Comparison of ENCODE assay signal across 9 cellular contexts in the genomic region with DNA sequence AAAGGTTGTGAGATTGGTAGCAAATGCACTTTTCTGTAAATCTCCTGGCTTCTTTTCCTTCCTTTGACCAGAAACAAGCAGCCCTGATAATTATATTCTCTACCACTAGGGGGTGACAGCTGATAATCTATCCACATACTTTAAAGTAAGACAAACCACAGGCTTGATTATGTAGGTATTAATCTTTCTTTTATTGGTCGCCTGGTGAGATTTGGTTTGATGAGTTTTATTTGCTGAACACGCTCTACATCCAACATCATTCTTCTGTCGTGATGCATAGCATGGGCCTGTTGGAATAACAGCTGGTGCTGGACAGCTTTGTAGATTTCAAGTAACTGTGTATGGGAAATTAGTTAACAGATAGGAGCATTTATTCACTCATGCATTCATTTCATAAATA.
DNase-seq lines count a peak whose midpoint lies in the region; FAIRE-seq and TF ChIP-seq lines count a peak whose summit lies in the region.
"Had no signal": no experiment of that assay in that cellular context is flagged by ENCODE, and none has a peak within 500 bp of the region (broad histone marks: within the 10 kb centered on the region; RNA-seq: fewer than 3 reads in every experiment).

No MANE protein-coding gene starts in this region.

- H3K36me3 ChIP-seq in brain microvascular endothelial cell (replicated peaks) (no peaks in the 10 kb centered on the region), kidney (ENCODE audit: control insufficient read depth in 1 of 2, insufficient read depth in 2 of 2, low read length in 2 of 2) (no peaks in the 10 kb centered on the region), testis (ENCODE audit: low read depth, missing control alignments) (no peaks in the 10 kb centered on the region)

- 18 to 28% methylated on average over 3 of the region's 3 CpGs for WGBS in testis, 2 donors

- peak; percentile 56 for DNase-seq in activated CD4-positive, alpha-beta T cell treated with anti-CD3 and anti-CD28 coated beads, Interleukin-2, amount 10 ng/mL, durations not matched to agents 7 days and 5 days
- no peak for DNase-seq in activated CD4-positive, alpha-beta T cell treated with anti-CD3 and anti-CD28 coated beads, Interleukin-2, amount 50 U/mL, for 4 hours
- DNase-seq in HFF-Myc (ENCODE audit: extremely low read depth, low read depth), result peak; percentile 58
- peak; percentile 14 for DNase-seq in NCI-H526 treated with DMSO at 0.1 percent for 48 hours (lab: John Stamatoyannopoulos, UW)
- DNase-seq in brain microvascular endothelial cell, result peak; percentile 71
- no peak for DNase-seq in kidney
- no peak for DNase-seq in testis
- DNase-seq in activated naive CD4-positive, alpha-beta T cell treated with anti-CD3 and anti-CD28 coated beads for 36 hours, result no peak

- POLR2A ChIA-PET in activated CD4-positive, alpha-beta T cell treated with anti-CD3 and anti-CD28 coated beads, Interleukin-2, amount 10 ng/mL, durations not matched to agents 7 days and 5 days (lab: Charles Lee), result no interaction called here

- TF ChIP-seq POLR2A in testis (IDR thresholded peaks at IDR 0.05), result no peak

- intact Hi-C loops in kidney (cut with DNase I) (no loop called here), testis (cut with DNase I; ENCODE audit: low total_unique reads) (no loop called here)
- intact Hi-C loops in activated naive CD4-positive, alpha-beta T cell treated with anti-CD3 and anti-CD28 coated beads for 36 hours (cut with micrococcal nuclease), result loop anchor here (1.0 kb wide), 5 partner anchors 15 to 721 kb away; no protein-coding TSS in a partner anchor

- no peak overlapping the region for H3K9ac ChIP-seq in kidney (ENCODE audit: low read length in 2 of 2)

- peak; percentile 71 for FAIRE-seq in kidney (lab: Jason Lieb, UNC)

- no peak overlapping the region for H3K27ac Mint-ChIP-seq in activated CD4-positive, alpha-beta T cell treated with anti-CD3 and anti-CD28 coated beads, Interleukin-2, amount 10 ng/mL, durations not matched to agents 7 days and 5 days
- no peak overlapping the region for H3K27ac Mint-ChIP-seq in activated naive CD4-positive, alpha-beta T cell treated with anti-CD3 and anti-CD28 coated beads for 36 hours
- H3K27ac Mint-ChIP-seq: stimulated activated naive CD8-positive, alpha-beta T cell treated with anti-CD3 and anti-CD28 coated beads, Interleukin-15, Interleukin-2, amounts not matched to agents 100 ng/mL and 50 ng/mL, for 24 hours had no signal

- in situ Hi-C loops in brain microvascular endothelial cell (cut with HindIII; ENCODE audit: low pct_ligation_motif_present, low sequenced_read_pairs), result no loop called here

- no peaks in the 10 kb centered on the region for H3K9me3 ChIP-seq in kidney (ENCODE audit: control insufficient read depth in 1 of 2, low read length in 2 of 2)
- H3K9me3 ChIP-seq in testis, result no peaks in the 10 kb centered on the region

- H3K27me3 ChIP-seq in brain microvascular endothelial cell (replicated peaks) (no peaks in the 10 kb centered on the region), testis (no peaks in the 10 kb centered on the region)

- peaks cover 11% of the 10 kb centered on the region for H3K27me3 Mint-ChIP-seq in activated CD4-positive, alpha-beta T cell treated with anti-CD3 and anti-CD28 coated beads, Interleukin-2, amount 10 ng/mL, durations not matched to agents 7 days and 5 days
- peaks cover 10% of the 10 kb centered on the region for H3K27me3 Mint-ChIP-seq in activated naive CD4-positive, alpha-beta T cell treated with anti-CD3 and anti-CD28 coated beads for 36 hours (ENCODE audit: low read depth)

- no peak overlapping the region for H3K4me3 ChIP-seq in HFF-Myc (replicated peaks; ENCODE audit: low read depth, low read length)
- H3K4me3 ChIP-seq in brain microvascular endothelial cell (ENCODE audit: low read depth, low read length), result no peak overlapping the region
- H3K4me3 ChIP-seq in kidney (ENCODE audit: low read length in 2 of 2), result no peak overlapping the region
- no peak overlapping the region for H3K4me3 ChIP-seq in testis

- no peak overlapping the region for H3K4me3 Mint-ChIP-seq in activated CD4-positive, alpha-beta T cell treated with anti-CD3 and anti-CD28 coated beads, Interleukin-2, amount 10 ng/mL, durations not matched to agents 7 days and 5 days
- H3K4me3 Mint-ChIP-seq in activated naive CD4-positive, alpha-beta T cell treated with anti-CD3 and anti-CD28 coated beads for 36 hours, result no peak overlapping the region
- H3K4me3 Mint-ChIP-seq: stimulated activated naive CD8-positive, alpha-beta T cell treated with anti-CD3 and anti-CD28 coated beads, Interleukin-15, Interleukin-2, amounts not matched to agents 100 ng/mL and 50 ng/mL, for 24 hours had no signal

- CTCF ChIA-PET in activated CD4-positive, alpha-beta T cell treated with anti-CD3 and anti-CD28 coated beads, Interleukin-2, amount 10 ng/mL, durations not matched to agents 7 days and 5 days (lab: Charles Lee), result interaction anchor here (0.6 to 2.5 kb wide), 7 partner anchors 9 to 193 kb away, joined by 3 to 6 read pairs (median 4); no protein-coding TSS in a partner anchor
- CTCF ChIA-PET in activated naive CD4-positive, alpha-beta T cell treated with anti-CD3 and anti-CD28 coated beads for 36 hours (lab: Charles Lee), result interaction anchor here (0.6 to 3.3 kb wide), 34 partner anchors 8 to 745 kb away, joined by 3 to 23 read pairs (median 3); no protein-coding TSS in a partner anchor

- H3K4me1 ChIP-seq in kidney (ENCODE audit: control insufficient read depth in 1 of 2, insufficient read depth in 1 of 2, low read depth in 1 of 2, low read length in 2 of 2) (no peaks in the 10 kb centered on the region), testis (no peaks in the 10 kb centered on the region)

- H3K9me3 Mint-ChIP-seq in activated CD4-positive, alpha-beta T cell treated with anti-CD3 and anti-CD28 coated beads, Interleukin-2, amount 10 ng/mL, durations not matched to agents 7 days and 5 days, result no peaks in the 10 kb centered on the region
- H3K9me3 Mint-ChIP-seq in activated naive CD4-positive, alpha-beta T cell treated with anti-CD3 and anti-CD28 coated beads for 36 hours, result no peaks in the 10 kb centered on the region
- H3K9me3 Mint-ChIP-seq: stimulated activated naive CD8-positive, alpha-beta T cell treated with anti-CD3 and anti-CD28 coated beads, Interleukin-15, Interleukin-2, amounts not matched to agents 100 ng/mL and 50 ng/mL, for 24 hours had no signal

- H3K36me3 Mint-ChIP-seq in activated CD4-positive, alpha-beta T cell treated with anti-CD3 and anti-CD28 coated beads, Interleukin-2, amount 10 ng/mL, durations not matched to agents 7 days and 5 days (ENCODE audit: low read depth), result no peaks in the 10 kb centered on the region
- no peaks in the 10 kb centered on the region for H3K36me3 Mint-ChIP-seq in activated naive CD4-positive, alpha-beta T cell treated with anti-CD3 and anti-CD28 coated beads for 36 hours (ENCODE audit: low read depth)

- TF ChIP-seq CTCF in HFF-Myc (IDR thresholded peaks at IDR 0.05; ENCODE audit: low read depth, low read length, missing control alignments) (peak; percentile 56), brain microvascular endothelial cell (IDR thresholded peaks at IDR 0.05; ENCODE audit: low read depth, low read length, missing control alignments) (peak; percentile 61), kidney (IDR thresholded peaks at IDR 0.05; ENCODE audit: borderline replicate concordance, extremely low read depth, insufficient read depth) (peak; percentile 67), testis (IDR thresholded peaks at IDR 0.05) (peak; percentile 70 to 88 (median 77))

- H3K27ac ChIP-seq in brain microvascular endothelial cell, result no peak overlapping the region
- H3K27ac ChIP-seq in kidney (ENCODE audit: low read depth in 2 of 2, low read length in 2 of 2), result no peak overlapping the region
- H3K27ac ChIP-seq in testis, result no peak overlapping the region

- peaks cover 8% of the 10 kb centered on the region for H3K4me1 Mint-ChIP-seq in activated CD4-positive, alpha-beta T cell treated with anti-CD3 and anti-CD28 coated beads, Interleukin-2, amount 10 ng/mL, durations not matched to agents 7 days and 5 days
- H3K4me1 Mint-ChIP-seq in activated naive CD4-positive, alpha-beta T cell treated with anti-CD3 and anti-CD28 coated beads for 36 hours (ENCODE audit: low read depth), result peaks cover 19% of the 10 kb centered on the region

Comparison
In these comparisons a context has a peak if more than half of its experiments do, and no peak if none do; other contexts are left out.
1. DNase-seq: peak in activated CD4-positive, alpha-beta T cell treated with anti-CD3 and anti-CD28 coated beads, Interleukin-2, amount 10 ng/mL, durations not matched to agents 7 days and 5 days (single experiment), HFF-Myc (single experiment), NCI-H526 treated with DMSO at 0.1 percent for 48 hours (single experiment) and brain microvascular endothelial cell (single experiment); none in activated CD4-positive, alpha-beta T cell treated with anti-CD3 and anti-CD28 coated beads, Interleukin-2, amount 50 U/mL, for 4 hours (0 of 2), kidney (single experiment), testis (single experiment) and activated naive CD4-positive, alpha-beta T cell treated with anti-CD3 and anti-CD28 coated beads for 36 hours (single experiment).
2. Peak in every context shown above with its lines, with median percentiles within 50 percentile points of each other: CTCF ChIP-seq.